In the genomic region with DNA sequence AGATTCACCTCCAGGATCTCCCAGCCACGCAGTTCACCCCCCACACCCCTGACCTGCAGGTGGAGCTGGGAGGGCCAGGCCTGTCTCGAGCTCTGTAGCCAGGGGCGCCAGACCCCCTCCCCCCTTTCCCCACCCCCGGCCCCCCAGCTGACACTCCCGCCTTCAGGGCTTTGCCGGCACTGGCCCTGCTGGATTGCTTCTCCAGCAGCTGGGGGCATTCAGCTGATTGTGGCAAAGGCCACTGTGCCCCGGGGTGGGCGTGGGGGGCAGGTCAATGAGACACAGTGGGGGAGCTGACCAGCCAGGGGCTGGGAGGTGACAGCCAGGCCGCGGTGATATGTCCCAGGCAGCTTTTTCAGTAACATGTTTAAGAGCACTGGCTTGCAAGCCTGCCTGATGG, we compare ENCODE assay signal across 18 cellular contexts. TPM values are rescaled to one million over a fixed set of nuclear protein-coding genes. Genes with fewer than 3 reads are reported as not detected.
A peak's percentile ranks its signal among the peaks of the same experiment; 100 is the strongest.
DNase-seq lines count a peak whose midpoint lies in the region; ATAC-seq and TF ChIP-seq lines count a peak whose summit lies in the region.
"Had no signal": no experiment of that assay in that cellular context is flagged by ENCODE, and none has a peak within 500 bp of the region (broad histone marks: within the 10 kb centered on the region; RNA-seq: fewer than 3 reads in every experiment).

No MANE protein-coding gene starts in this region.

- no peak for DNase-seq in activated naive CD4-positive, alpha-beta T cell treated with anti-CD3 and anti-CD28 coated beads, Interleukin-2, amount 10 ng/mL, durations not matched to agents 7 days and 5 days
- DNase-seq in activated naive CD4-positive, alpha-beta T cell treated with anti-CD3 and anti-CD28 coated beads for 36 hours = no peak
- DNase-seq in ecto neural progenitor cell (ENCODE audit: low spot score) (peak; percentile 59), lower lobe of right lung (peak; percentile 42), osteoblast (ENCODE audit: insufficient read length, low spot score, missing footprints) (peak; percentile 2), NCI-H345 (lab: John Stamatoyannopoulos, UW) (no peak)
- no peak for DNase-seq in activated CD8-positive, alpha-beta memory T cell treated with anti-CD3 and anti-CD28 coated beads, Interleukin-2, amount 10 ng/mL, durations not matched to agents 7 days and 5 days
- DNase-seq: 8988T; AML-193; Caco-2; CD8-positive, alpha-beta memory T cell; DND-41; GF-D8; GOT3 had no signal

- H3K4me1 Mint-ChIP-seq in activated naive CD4-positive, alpha-beta T cell treated with anti-CD3 and anti-CD28 coated beads, Interleukin-2, amount 10 ng/mL, durations not matched to agents 7 days and 5 days = no peaks in the 10 kb centered on the region
- peaks cover 1% of the 10 kb centered on the region for H3K4me1 Mint-ChIP-seq in activated naive CD4-positive, alpha-beta T cell treated with anti-CD3 and anti-CD28 coated beads for 36 hours (ENCODE audit: low read depth)
- peaks cover 26% of the 10 kb centered on the region for H3K4me1 Mint-ChIP-seq in activated CD8-positive, alpha-beta memory T cell treated with anti-CD3 and anti-CD28 coated beads, Interleukin-2, amount 10 ng/mL, durations not matched to agents 7 days and 5 days

- TF ChIP-seq CTCF in lower lobe of right lung (IDR thresholded peaks at IDR 0.05) (no peak), osteoblast (IDR thresholded peaks at IDR 0.05; ENCODE audit: extremely low read depth, low read depth, low read length) (no peak)

- no peak overlapping the region for H3K4me2 ChIP-seq in osteoblast (ENCODE audit: insufficient read depth, low read length)

- H3K4me3 Mint-ChIP-seq in activated naive CD4-positive, alpha-beta T cell treated with anti-CD3 and anti-CD28 coated beads, Interleukin-2, amount 10 ng/mL, durations not matched to agents 7 days and 5 days = no peak overlapping the region
- H3K4me3 Mint-ChIP-seq in activated naive CD4-positive, alpha-beta T cell treated with anti-CD3 and anti-CD28 coated beads for 36 hours = no peak overlapping the region
- H3K4me3 Mint-ChIP-seq in activated CD8-positive, alpha-beta memory T cell treated with anti-CD3 and anti-CD28 coated beads, Interleukin-2, amount 10 ng/mL, durations not matched to agents 7 days and 5 days = no peak overlapping the region

- ATAC-seq in lower lobe of right lung (no peak), GM19463 (IDR thresholded peaks at IDR 0.05; ENCODE audit: unreplicated experiment) (no peak)
- no peak for ATAC-seq in activated CD8-positive, alpha-beta memory T cell treated with anti-CD3 and anti-CD28 coated beads, Interleukin-2, amount 10 ng/mL, durations not matched to agents 7 days and 5 days

- no peak overlapping the region for H2AFZ ChIP-seq in osteoblast (ENCODE audit: low read length)

- H3K27ac ChIP-seq in lower lobe of right lung (no peak overlapping the region), osteoblast (ENCODE audit: low read depth, low read length) (no peak overlapping the region)
- H3K27ac ChIP-seq: BLaER1, HL-60 had no signal

- H3K79me2 ChIP-seq in osteoblast (ENCODE audit: insufficient read depth, low read length) = no peaks in the 10 kb centered on the region

- CTCF ChIA-PET in activated naive CD4-positive, alpha-beta T cell treated with anti-CD3 and anti-CD28 coated beads, Interleukin-2, amount 10 ng/mL, durations not matched to agents 7 days and 5 days (lab: Charles Lee) = interaction anchor here (0.7 to 4.2 kb wide), 5 partner anchors 23 to 609 kb away, joined by 3 to 34 read pairs (median 5); a partner anchor contains a TSS
- CTCF ChIA-PET in activated naive CD4-positive, alpha-beta T cell treated with anti-CD3 and anti-CD28 coated beads for 36 hours (lab: Charles Lee) = interaction anchor here (1.2 to 1.7 kb wide), 4 partner anchors 57 to 611 kb away, joined by 3 to 5 read pairs (median 4); no protein-coding TSS in a partner anchor
- CTCF ChIA-PET in activated CD8-positive, alpha-beta memory T cell treated with anti-CD3 and anti-CD28 coated beads, Interleukin-2, amount 10 ng/mL, durations not matched to agents 7 days and 5 days (lab: Charles Lee) = interaction anchor here (2.6 to 8.7 kb wide), 4 partner anchors 8 to 489 kb away, joined by 12 to 176 read pairs (median 29); a partner anchor contains a TSS

- H3K36me3 ChIP-seq in lower lobe of right lung (no peaks in the 10 kb centered on the region), osteoblast (ENCODE audit: insufficient read depth, low read length) (no peaks in the 10 kb centered on the region)
- H3K36me3 ChIP-seq: BLaER1, HAP-1 had no signal

- H3K4me3 ChIP-seq in lower lobe of right lung (no peak overlapping the region), osteoblast (ENCODE audit: insufficient read depth, low read length) (no peak overlapping the region)
- H3K4me3 ChIP-seq: BLaER1, HAP-1 had no signal

- H3K4me1 ChIP-seq in lower lobe of right lung (peaks cover 8% of the 10 kb centered on the region), osteoblast (ENCODE audit: insufficient read depth, low read length) (no peaks in the 10 kb centered on the region)
- H3K4me1 ChIP-seq: HAP-1 had no signal

- peaks cover 84% of the 10 kb centered on the region for H3K27me3 Mint-ChIP-seq in activated naive CD4-positive, alpha-beta T cell treated with anti-CD3 and anti-CD28 coated beads, Interleukin-2, amount 10 ng/mL, durations not matched to agents 7 days and 5 days
- H3K27me3 Mint-ChIP-seq in activated naive CD4-positive, alpha-beta T cell treated with anti-CD3 and anti-CD28 coated beads for 36 hours (ENCODE audit: low read depth) = no peaks in the 10 kb centered on the region
- H3K27me3 Mint-ChIP-seq in activated CD8-positive, alpha-beta memory T cell treated with anti-CD3 and anti-CD28 coated beads, Interleukin-2, amount 10 ng/mL, durations not matched to agents 7 days and 5 days = peaks cover 34% of the 10 kb centered on the region

- no peaks in the 10 kb centered on the region for H3K27me3 ChIP-seq in lower lobe of right lung (ENCODE audit: low read depth)
- H3K27me3 ChIP-seq in osteoblast (ENCODE audit: insufficient read depth, low read length) = no peaks in the 10 kb centered on the region
- H3K27me3 ChIP-seq: BLaER1 had no signal

- peak overlapping the region; percentile 60 for H3K27ac Mint-ChIP-seq in activated naive CD4-positive, alpha-beta T cell treated with anti-CD3 and anti-CD28 coated beads, Interleukin-2, amount 10 ng/mL, durations not matched to agents 7 days and 5 days
- H3K27ac Mint-ChIP-seq in activated naive CD4-positive, alpha-beta T cell treated with anti-CD3 and anti-CD28 coated beads for 36 hours = no peak overlapping the region
- H3K27ac Mint-ChIP-seq in activated CD8-positive, alpha-beta memory T cell treated with anti-CD3 and anti-CD28 coated beads, Interleukin-2, amount 10 ng/mL, durations not matched to agents 7 days and 5 days = no peak overlapping the region

- H3K9me3 ChIP-seq in lower lobe of right lung = no peaks in the 10 kb centered on the region
- no peaks in the 10 kb centered on the region for H3K9me3 ChIP-seq in osteoblast (ENCODE audit: low read depth, low read length)
- H3K9me3 ChIP-seq: BLaER1, Caco-2, HAP-1 had no signal

- H4K20me1 ChIP-seq in osteoblast (ENCODE audit: insufficient read depth, low read length) = no peaks in the 10 kb centered on the region
- H4K20me1 ChIP-seq: BLaER1 had no signal

- H3K9me3 Mint-ChIP-seq in activated naive CD4-positive, alpha-beta T cell treated with anti-CD3 and anti-CD28 coated beads, Interleukin-2, amount 10 ng/mL, durations not matched to agents 7 days and 5 days = no peaks in the 10 kb centered on the region
- H3K9me3 Mint-ChIP-seq in activated naive CD4-positive, alpha-beta T cell treated with anti-CD3 and anti-CD28 coated beads for 36 hours = no peaks in the 10 kb centered on the region
- H3K9me3 Mint-ChIP-seq in activated CD8-positive, alpha-beta memory T cell treated with anti-CD3 and anti-CD28 coated beads, Interleukin-2, amount 10 ng/mL, durations not matched to agents 7 days and 5 days (ENCODE audit: low read depth) = no peaks in the 10 kb centered on the region
- H3K9me3 Mint-ChIP-seq: CD8-positive, alpha-beta memory T cell had no signal

- intact Hi-C loops in activated naive CD4-positive, alpha-beta T cell treated with anti-CD3 and anti-CD28 coated beads for 36 hours (cut with micrococcal nuclease) = no loop called here
- intact Hi-C loops in lower lobe of right lung (cut with DNase I) = no loop called here

- no peaks in the 10 kb centered on the region for H3K36me3 Mint-ChIP-seq in activated naive CD4-positive, alpha-beta T cell treated with anti-CD3 and anti-CD28 coated beads, Interleukin-2, amount 10 ng/mL, durations not matched to agents 7 days and 5 days
- no peaks in the 10 kb centered on the region for H3K36me3 Mint-ChIP-seq in activated naive CD4-positive, alpha-beta T cell treated with anti-CD3 and anti-CD28 coated beads for 36 hours (ENCODE audit: low read depth)
- peaks cover 1% of the 10 kb centered on the region for H3K36me3 Mint-ChIP-seq in activated CD8-positive, alpha-beta memory T cell treated with anti-CD3 and anti-CD28 coated beads, Interleukin-2, amount 10 ng/mL, durations not matched to agents 7 days and 5 days
- H3K36me3 Mint-ChIP-seq: CD8-positive, alpha-beta memory T cell had no signal

RNA-seq across cellular contexts. Expression of a gene that starts 22.2 kb away (rescaled TPM):
- under 1 TPM in 1 of 2 experiments, not detected in 1; 0.14 TPM for total RNA-seq in activated naive CD4-positive, alpha-beta T cell treated with anti-CD3 and anti-CD28 coated beads for 36 hours
- total RNA-seq in lower lobe of right lung = 5.8 TPM
- not detected in 2 replicates for total RNA-seq in osteoblast
- total RNA-seq in activated CD8-positive, alpha-beta memory T cell treated with anti-CD3 and anti-CD28 coated beads, Interleukin-2, amount 10 ng/mL, durations not matched to agents 7 days and 5 days = 10 to 100 TPM; 22.9 to 56.8 TPM
- total RNA-seq: Caco-2 had no signal

RNA-seq across cellular contexts. Expression of a gene that starts 37.1 kb away (rescaled TPM):
- not detected for total RNA-seq in activated naive CD4-positive, alpha-beta T cell treated with anti-CD3 and anti-CD28 coated beads for 36 hours
- total RNA-seq in lower lobe of right lung (not detected), osteoblast (not detected in 2 replicates)
- not detected for total RNA-seq in activated CD8-positive, alpha-beta memory T cell treated with anti-CD3 and anti-CD28 coated beads, Interleukin-2, amount 10 ng/mL, durations not matched to agents 7 days and 5 days
- total RNA-seq: Caco-2; CD8-positive, alpha-beta memory T cell had no signal

Comparison
In these comparisons a context has a peak if more than half of its experiments do, and no peak if none do; other contexts are left out.
1. DNase-seq: peak in ecto neural progenitor cell (single experiment), lower lobe of right lung (single experiment) and osteoblast (single experiment); none in activated naive CD4-positive, alpha-beta T cell treated with anti-CD3 and anti-CD28 coated beads, Interleukin-2, amount 10 ng/mL, durations not matched to agents 7 days and 5 days (single experiment), activated naive CD4-positive, alpha-beta T cell treated with anti-CD3 and anti-CD28 coated beads for 36 hours (single experiment), NCI-H345 (single experiment) and activated CD8-positive, alpha-beta memory T cell treated with anti-CD3 and anti-CD28 coated beads, Interleukin-2, amount 10 ng/mL, durations not matched to agents 7 days and 5 days (single experiment).